34 cellular contexts compared by ENCODE assay signal in the genomic region with DNA sequence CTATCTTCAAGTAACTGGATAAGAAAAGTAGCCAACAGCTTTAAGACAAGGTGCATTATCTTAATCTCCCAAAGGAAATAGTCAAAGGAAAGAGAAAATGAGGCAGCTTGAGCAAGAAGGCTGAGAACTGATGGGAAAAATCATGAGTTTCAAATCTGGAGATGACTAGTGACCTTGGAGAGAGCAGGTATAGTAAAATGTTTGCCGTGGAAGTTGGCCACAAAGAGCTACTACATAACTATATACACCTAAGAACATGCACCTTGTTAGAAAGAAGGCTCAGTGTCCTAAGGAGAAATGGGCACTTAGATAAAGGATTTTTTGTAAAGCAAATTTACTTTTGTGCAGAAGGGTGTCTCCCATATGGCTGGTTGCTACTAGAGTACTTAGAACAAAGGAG.
"Had no signal": no experiment of that assay in that cellular context is flagged by ENCODE, and none has a peak within 500 bp of the region (broad histone marks: within the 10 kb centered on the region; RNA-seq: fewer than 3 reads in every experiment).

No MANE protein-coding gene starts in this region.

- H3K27me3 Mint-ChIP-seq: activated B cell treated with CpG ODN at 0.5 μM for 24 hours; activated CD4-positive, alpha-beta memory T cell treated with anti-CD3 and anti-CD28 coated beads for 36 hours; activated CD4-positive, alpha-beta T cell treated with anti-CD3 and anti-CD28 coated beads, Interleukin-2, amount 10 ng/mL, durations not matched to agents 24 days and 14 days; activated CD8-positive, alpha-beta T cell treated with anti-CD3 and anti-CD28 coated beads for 36 hours had no signal

- H3K36me3 ChIP-seq: adrenal gland had no signal

- H3K4me3 Mint-ChIP-seq: activated B cell treated with CpG ODN at 0.5 μM for 24 hours; activated CD4-positive, alpha-beta memory T cell treated with anti-CD3 and anti-CD28 coated beads for 36 hours; activated CD4-positive, alpha-beta T cell treated with anti-CD3 and anti-CD28 coated beads, Interleukin-2, amount 10 ng/mL, durations not matched to agents 24 days and 14 days; activated CD8-positive, alpha-beta T cell treated with anti-CD3 and anti-CD28 coated beads for 36 hours; activated naive CD4-positive, alpha-beta T cell treated with anti-CD3 and anti-CD28 coated beads for 36 hours; activated naive CD8-positive, alpha-beta T cell treated with anti-CD3 and anti-CD28 coated beads for 36 hours; activated T-cell treated with anti-CD3 and anti-CD28 coated beads, Interleukin-2, amount 50 U/mL, for 4 hours; activated T-cell treated with anti-CD3 and anti-CD28 coated beads, Interleukin-2, amount 50 U/mL, for 72 hours; activated T-helper 1 cell treated with anti-CD3 and anti-CD28 coated beads, Interleukin-12 subunit alpha, Interleukin-12 subunit beta, Interleukin-2, Interleukin-4 antibody, amounts not matched to agents 30 ng/mL and 10 ng/mL and 1 ng/mL, durations not matched to agents 14 hours and 24 hours and 36 hours; activated T-helper 17 cell treated with anti-CD3 and anti-CD28 coated beads, Interleukin-2, amount 50 U/mL, for 72 hours; brain; T-helper 1 cell treated with Interleukin-12 subunit alpha and Interleukin-12 subunit beta and Interleukin-4 antibody, amounts not matched to agents 30 μg/mL and 1 μg/mL, for 36 hours; T-helper 2 cell treated with Interferon-gamma antibody and Interleukin-4, amounts not matched to agents 5 μg/mL and 100 μg/mL, for 36 hours had no signal

- H3K27ac Mint-ChIP-seq: activated B cell treated with CpG ODN at 0.5 μM for 24 hours; activated CD4-positive, alpha-beta memory T cell treated with anti-CD3 and anti-CD28 coated beads for 36 hours; activated CD4-positive, alpha-beta T cell treated with anti-CD3 and anti-CD28 coated beads, Interleukin-2, amount 10 ng/mL, durations not matched to agents 24 days and 14 days; activated CD8-positive, alpha-beta T cell treated with anti-CD3 and anti-CD28 coated beads for 36 hours; activated naive CD4-positive, alpha-beta T cell treated with anti-CD3 and anti-CD28 coated beads for 36 hours; activated naive CD4-positive, alpha-beta T cell treated with anti-CD3 and anti-CD28 coated beads, Interleukin-2, amount 50 U/mL, for 72 hours; activated naive CD8-positive, alpha-beta T cell treated with anti-CD3 and anti-CD28 coated beads for 36 hours; activated T-cell treated with anti-CD3 and anti-CD28 coated beads, Interleukin-2, amount 50 U/mL, for 72 hours; activated T-helper 1 cell treated with anti-CD3 and anti-CD28 coated beads, Interleukin-12 subunit alpha, Interleukin-12 subunit beta, Interleukin-2, Interleukin-4 antibody, amounts not matched to agents 30 ng/mL and 10 ng/mL and 1 ng/mL, durations not matched to agents 14 hours and 24 hours and 36 hours; activated T-helper 17 cell treated with anti-CD3 and anti-CD28 coated beads, Interleukin-2, amount 50 U/mL, for 72 hours; brain; T-helper 1 cell treated with Interleukin-12 subunit alpha and Interleukin-12 subunit beta and Interleukin-4 antibody, amounts not matched to agents 30 μg/mL and 1 μg/mL, for 36 hours; T-helper 2 cell treated with Interferon-gamma antibody and Interleukin-4, amounts not matched to agents 5 μg/mL and 100 μg/mL, for 36 hours had no signal

- DNase-seq: activated B cell treated with CpG ODN at 0.5 μM for 24 hours; activated CD4-positive, alpha-beta memory T cell treated with anti-CD3 and anti-CD28 coated beads for 36 hours; activated CD4-positive, alpha-beta T cell treated with anti-CD3 and anti-CD28 coated beads for 4 hours; activated CD4-positive, alpha-beta T cell treated with anti-CD3 and anti-CD28 coated beads, Interleukin-2, amount 10 ng/mL, durations not matched to agents 24 days and 14 days; activated CD4-positive, alpha-beta T cell treated with anti-CD3 and anti-CD28 coated beads, Interleukin-2, amount 50 U/mL, for 1 hour; activated CD4-positive, alpha-beta T cell treated with anti-CD3 and anti-CD28 coated beads, Interleukin-2, amount 50 U/mL, for 4 hours; activated CD4-positive, CD25-positive, alpha-beta regulatory T cell treated with anti-CD3 and anti-CD28 coated beads, Interleukin-2, amount 50 U/mL, for 72 hours; activated CD8-positive, alpha-beta memory T cell treated with anti-CD3 and anti-CD28 coated beads, Interleukin-2, amount 50 U/mL, for 4 hours; activated CD8-positive, alpha-beta T cell treated with anti-CD3 and anti-CD28 coated beads for 36 hours; activated effector memory CD4-positive, alpha-beta T cell treated with anti-CD3 and anti-CD28 coated beads, Interleukin-2, amount 50 U/mL, for 16 hours; activated gamma-delta T cell treated with Interleukin-2 at 50 U/mL for 16 hours; activated naive CD4-positive, alpha-beta T cell; activated naive CD4-positive, alpha-beta T cell treated with anti-CD3 and anti-CD28 coated beads for 36 hours; activated naive CD4-positive, alpha-beta T cell treated with anti-CD3 and anti-CD28 coated beads, Interleukin-2, amount 50 U/mL, for 16 hours; activated naive CD8-positive, alpha-beta T cell treated with anti-CD3 and anti-CD28 coated beads for 36 hours; activated T-cell treated with anti-CD3 and anti-CD28 coated beads for 4 hours; activated T-cell treated with anti-CD3 and anti-CD28 coated beads, Interleukin-2, amount 50 U/mL, for 1 hour; activated T-cell treated with anti-CD3 and anti-CD28 coated beads, Interleukin-2, amount 50 U/mL, for 4 hours; activated T-cell treated with anti-CD3 and anti-CD28 coated beads, Interleukin-2, amount 50 U/mL, for 72 hours; adrenal gland; amniotic stem cell; aorta; central memory CD4-positive, alpha-beta T cell; SW 1271; T-helper 1 cell; T-helper 2 cell; T-helper 9 cell had no signal

- H3K4me1 Mint-ChIP-seq: activated B cell treated with CpG ODN at 0.5 μM for 24 hours; activated CD4-positive, alpha-beta T cell treated with anti-CD3 and anti-CD28 coated beads, Interleukin-2, amount 10 ng/mL, durations not matched to agents 24 days and 14 days; activated naive CD8-positive, alpha-beta T cell treated with anti-CD3 and anti-CD28 coated beads for 36 hours; activated T-helper 17 cell treated with anti-CD3 and anti-CD28 coated beads, Interleukin-2, amount 50 U/mL, for 72 hours; brain had no signal

- H3K4me3 ChIP-seq: adrenal gland had no signal

- H3K36me3 Mint-ChIP-seq: activated CD4-positive, alpha-beta memory T cell treated with anti-CD3 and anti-CD28 coated beads for 36 hours; activated naive CD4-positive, alpha-beta T cell treated with anti-CD3 and anti-CD28 coated beads, Interleukin-2, amount 50 U/mL, for 72 hours; activated naive CD8-positive, alpha-beta T cell treated with anti-CD3 and anti-CD28 coated beads for 36 hours; brain had no signal

- ATAC-seq: activated CD8-positive, alpha-beta T cell treated with anti-CD3 and anti-CD28 coated beads for 36 hours; activated naive CD4-positive, alpha-beta T cell treated with anti-CD3 and anti-CD28 coated beads, Interleukin-2, amount 50 U/mL, for 72 hours; activated T-cell treated with anti-CD3 and anti-CD28 coated beads, Interleukin-2, amount 50 U/mL, for 4 hours; activated T-cell treated with anti-CD3 and anti-CD28 coated beads, Interleukin-2, amount 50 U/mL, for 72 hours; activated T-helper 17 cell treated with anti-CD3 and anti-CD28 coated beads, Interleukin-2, amount 50 U/mL, for 72 hours had no signal

- H3K27ac ChIP-seq: adrenal gland, VCaP had no signal

- H3K27me3 ChIP-seq: adrenal gland had no signal

- H3K4me1 ChIP-seq: adrenal gland had no signal

- H3K9me3 Mint-ChIP-seq: activated B cell treated with CpG ODN at 0.5 μM for 24 hours; activated CD4-positive, alpha-beta memory T cell treated with anti-CD3 and anti-CD28 coated beads for 36 hours; activated CD4-positive, alpha-beta T cell treated with anti-CD3 and anti-CD28 coated beads, Interleukin-2, amount 10 ng/mL, durations not matched to agents 24 days and 14 days; activated CD8-positive, alpha-beta T cell treated with anti-CD3 and anti-CD28 coated beads for 36 hours; activated naive CD4-positive, alpha-beta T cell treated with anti-CD3 and anti-CD28 coated beads for 36 hours; activated naive CD8-positive, alpha-beta T cell treated with anti-CD3 and anti-CD28 coated beads for 36 hours; activated T-cell treated with anti-CD3 and anti-CD28 coated beads, Interleukin-2, amount 50 U/mL, for 72 hours; activated T-helper 1 cell treated with anti-CD3 and anti-CD28 coated beads, Interleukin-12 subunit alpha, Interleukin-12 subunit beta, Interleukin-2, Interleukin-4 antibody, amounts not matched to agents 30 ng/mL and 10 ng/mL and 1 ng/mL, durations not matched to agents 14 hours and 24 hours and 36 hours; activated T-helper 17 cell treated with anti-CD3 and anti-CD28 coated beads, Interleukin-2, amount 50 U/mL, for 72 hours; brain; T-helper 1 cell treated with Interleukin-12 subunit alpha and Interleukin-12 subunit beta and Interleukin-4 antibody, amounts not matched to agents 30 μg/mL and 1 μg/mL, for 36 hours; T-helper 2 cell treated with Interferon-gamma antibody and Interleukin-4, amounts not matched to agents 5 μg/mL and 100 μg/mL, for 36 hours had no signal

- H3K9me3 ChIP-seq: adrenal gland had no signal
